ENCODE assay signal across 18 cellular contexts in genomic region chr3:192079098-192079497, GRCh38.
DNase-seq lines count a peak whose midpoint lies in the region; ATAC-seq and TF ChIP-seq lines count a peak whose summit lies in the region.
"Had no signal": no experiment of that assay in that cellular context is flagged by ENCODE, and none has a peak within 500 bp of the region (broad histone marks: within the 10 kb centered on the region; RNA-seq: fewer than 3 reads in every experiment).

No MANE protein-coding gene starts in this region.

- in situ Hi-C loops in GM23248 (cut with MboI): no loop called here

- peaks cover 11% of the 10 kb centered on the region for H3K27me3 Mint-ChIP-seq in GM23338 (ENCODE audit: insufficient read depth, low read depth, poor library complexity)
- H3K27me3 Mint-ChIP-seq: B cell, T-helper 17 cell had no signal

- peaks cover 15% of the 10 kb centered on the region for H3K9me3 Mint-ChIP-seq in GM23338

- TF ChIP-seq POLR2A in thyroid gland (IDR thresholded peaks at IDR 0.05): no peak

- H3K27ac Mint-ChIP-seq in GM23338: no peak overlapping the region
- H3K27ac Mint-ChIP-seq: B cell, T-helper 17 cell had no signal

- H3K36me3 ChIP-seq in GM23338 (ENCODE audit: insufficient read depth) (no peaks in the 10 kb centered on the region), thyroid gland (no peaks in the 10 kb centered on the region), GM23248 (ENCODE audit: low read depth) (no peaks in the 10 kb centered on the region)
- H3K36me3 ChIP-seq: transverse colon had no signal

- H3K4me3 ChIP-seq in GM23338 (no peak overlapping the region), thyroid gland (replicated peaks in 1 of 3) (no peak overlapping the region), GM23248 (no peak overlapping the region)
- H3K4me3 ChIP-seq: skin epidermis, transverse colon had no signal

- WGBS in thyroid gland, 2 donors: 86 to 92% methylated on average over 1 of the region's 1 CpG
- 10 to 25% methylated on average over 1 of the region's 1 CpG for WGBS in GM23248 (ENCODE audit: low coverage in 1 of 2, low lambda C conversion rate in 2 of 2, missing lambda C conversion rate in 2 of 2), 2 experiments

- H3K79me2 ChIP-seq in GM23338 (replicated peaks; ENCODE audit: insufficient read depth) (no peaks in the 10 kb centered on the region), GM23248 (ENCODE audit: insufficient read depth) (no peaks in the 10 kb centered on the region)
- H3K79me2 ChIP-seq: parathyroid adenoma had no signal

- ATAC-seq in GM23338 (peak; percentile 83), GM21447 (IDR thresholded peaks at IDR 0.05; ENCODE audit: unreplicated experiment) (no peak)
- ATAC-seq: left lobe of liver, Right ventricle myocardium inferior, T-helper 17 cell had no signal

- H2AFZ ChIP-seq in GM23338: peak overlapping the region; percentile 70
- no peak overlapping the region for H2AFZ ChIP-seq in GM23248
- H2AFZ ChIP-seq: parathyroid adenoma had no signal

- no peak overlapping the region for H3K9ac ChIP-seq in GM23248
- H3K9ac ChIP-seq: parathyroid adenoma had no signal

- H3K27ac ChIP-seq in GM23338 (ENCODE audit: low read depth) (no peak overlapping the region), thyroid gland (peak overlapping the region in 1 of 3 donors; percentile 21), GM23248 (no peak overlapping the region)
- H3K27ac ChIP-seq: parathyroid adenoma, skin epidermis, transverse colon had no signal

- H3K9me2 ChIP-seq in GM23338 (ENCODE audit: insufficient read depth) (peaks cover 6% of the 10 kb centered on the region; the same call in 1 of the 2 replicates), GM23248 (ENCODE audit: insufficient read depth) (no peaks in the 10 kb centered on the region)

- peaks cover 11% of the 10 kb centered on the region; the same call in 2 of the 3 replicates for H3K36me3 Mint-ChIP-seq in GM23338 (ENCODE audit: low read depth)

- H3K9me3 ChIP-seq in thyroid gland: no peaks in the 10 kb centered on the region
- H3K9me3 ChIP-seq in GM23248 (ENCODE audit: low read depth): no peaks in the 10 kb centered on the region
- H3K9me3 ChIP-seq: transverse colon had no signal

- no peaks in the 10 kb centered on the region for H4K20me1 ChIP-seq in GM23338 (replicated peaks; ENCODE audit: insufficient read depth)
- no peaks in the 10 kb centered on the region for H4K20me1 ChIP-seq in GM23248 (ENCODE audit: insufficient read depth)

- TF ChIP-seq CTCF in GM23338 (conservative IDR thresholded peaks at IDR 0.05; ENCODE audit: low read depth in 2 of 2) (no peak), thyroid gland (IDR thresholded peaks at IDR 0.05) (no peak)

- H3K4me2 ChIP-seq in GM23338 (no peak overlapping the region), GM23248 (ENCODE audit: unreplicated experiment) (no peak overlapping the region)

- intact Hi-C loops in thyroid gland (cut with DNase I): no loop called here

- DNase-seq in GM23338 (ENCODE audit: low spot score) (peak; percentile 21), NCI-H146 treated with DMSO at 0.1 percent for 48 hours (lab: John Stamatoyannopoulos, UW; ENCODE audit: unreplicated experiment) (peak; percentile 33), NCI-H748 treated with DMSO at 0.1 percent for 48 hours (lab: John Stamatoyannopoulos, UW) (peak; percentile 53), kidney tubule cell (ENCODE audit: low spot score) (peak; percentile 65), thyroid gland (no peak), GM23248 (no peak), GM19238 (ENCODE audit: insufficient read length, low spot score) (no peak)
- DNase-seq: cerebellar nuclear complex, IMR-90, MV-4-11, T-helper 17 cell, transverse colon had no signal

- H3K4me1 Mint-ChIP-seq in GM23338: peaks cover 24% of the 10 kb centered on the region
- H3K4me1 Mint-ChIP-seq: T-helper 17 cell had no signal

- H3K4me3 Mint-ChIP-seq in GM23338: no peak overlapping the region
- H3K4me3 Mint-ChIP-seq: B cell, T-helper 17 cell had no signal

- no peaks in the 10 kb centered on the region for H3F3A ChIP-seq in GM23338 (replicated peaks; ENCODE audit: low read depth)
- H3F3A ChIP-seq in GM23248 (ENCODE audit: insufficient read depth): no peaks in the 10 kb centered on the region

- peaks cover 21% of the 10 kb centered on the region for H3K4me1 ChIP-seq in GM23338 (ENCODE audit: insufficient read depth)
- H3K4me1 ChIP-seq in thyroid gland: peaks cover 4% of the 10 kb centered on the region in 2 donors
- H3K4me1 ChIP-seq in GM23248 (ENCODE audit: insufficient read depth): no peaks in the 10 kb centered on the region
- H3K4me1 ChIP-seq: parathyroid adenoma, transverse colon had no signal

- no peaks in the 10 kb centered on the region for H3K27me3 ChIP-seq in GM23338 (ENCODE audit: insufficient read depth)
- no peaks in the 10 kb centered on the region for H3K27me3 ChIP-seq in thyroid gland
- no peaks in the 10 kb centered on the region for H3K27me3 ChIP-seq in GM23248 (replicated peaks; ENCODE audit: insufficient read depth)
- H3K27me3 ChIP-seq: transverse colon had no signal

TF ChIP-seq in GM23338, 12 proteins besides CTCF, POLR2A, EP300 and RAD21 (continues in another document):
- no peak for TF ChIP-seq JUNB (IDR thresholded peaks at IDR 0.05; ENCODE audit: unreplicated experiment)
- TF ChIP-seq NANOG (IDR thresholded peaks at IDR 0.05; ENCODE audit: borderline replicate concordance): no peak
- TF ChIP-seq STAT1 (IDR thresholded peaks at IDR 0.05; ENCODE audit: unreplicated experiment): no peak
- no peak for TF ChIP-seq ZNF331 (CRISPR knock-in tag; IDR thresholded peaks at IDR 0.05; ENCODE audit: low read depth)
- no peak for TF ChIP-seq REST (IDR thresholded peaks at IDR 0.05; ENCODE audit: unreplicated experiment)
- no peak for TF ChIP-seq EZH2 (IDR thresholded peaks at IDR 0.05; ENCODE audit: low read depth, unreplicated experiment)

Comparison
In these comparisons a context has a peak if more than half of its experiments do, and no peak if none do; other contexts are left out.
1. DNase-seq: peak in GM23338 (single experiment), NCI-H146 treated with DMSO at 0.1 percent for 48 hours (single experiment), NCI-H748 treated with DMSO at 0.1 percent for 48 hours (single experiment) and kidney tubule cell (single experiment); none in thyroid gland (0 of 2), GM23248 (single experiment) and GM19238 (single experiment).